ENCODE assay signal across 8 cellular contexts in genomic region chr13:34942732-34943674, GRCh38. TPM values are rescaled to one million over a fixed set of nuclear protein-coding genes. Genes with fewer than 3 reads are reported as not detected.
DNase-seq lines count a peak whose midpoint lies in the region; ATAC-seq and TF ChIP-seq lines count a peak whose summit lies in the region.

No MANE protein-coding gene starts in this region.

- H3K9me2 ChIP-seq in Karpas-422 (replicated peaks; ENCODE audit: insufficient read depth, low read length) = no peaks in the 10 kb centered on the region

- H3K27me3 ChIP-seq in Karpas-422 (ENCODE audit: low read length) (peaks cover 4% of the 10 kb centered on the region; the same call in 1 of the 2 replicates), foreskin keratinocyte (peaks cover 49% of the 10 kb centered on the region)

- H3K27me3 Mint-ChIP-seq in neural crest cell (ENCODE audit: low read depth) = peaks cover 44% of the 10 kb centered on the region

- peak overlapping the region; percentile 73 for H3K4me2 ChIP-seq in Karpas-422 (ENCODE audit: low read depth, low read length, poor library complexity, severe bottlenecking)

- H3K4me3 Mint-ChIP-seq in neural crest cell = peak overlapping the region; percentile 92

- no peaks in the 10 kb centered on the region for H3K79me2 ChIP-seq in Karpas-422 (ENCODE audit: low read length)

- peak overlapping the region; percentile 81 for H3K9ac ChIP-seq in Karpas-422 (ENCODE audit: low read length)

- no peak overlapping the region for H3K27ac Mint-ChIP-seq in neural crest cell (ENCODE audit: unreplicated experiment)

- H3K9me3 Mint-ChIP-seq in neural crest cell = no peaks in the 10 kb centered on the region

- peaks cover 18% of the 10 kb centered on the region for H3K4me1 ChIP-seq in Karpas-422 (ENCODE audit: low read length)
- H3K4me1 ChIP-seq in foreskin keratinocyte = no peaks in the 10 kb centered on the region

- H2AFZ ChIP-seq in Karpas-422 (ENCODE audit: low read length) = peak overlapping the region; percentile 95; the same call in 1 of the 2 replicates

- H3K27ac ChIP-seq in Karpas-422 (ENCODE audit: low read length) (no peak overlapping the region), foreskin keratinocyte (no peak overlapping the region)

- peak; percentile 4 for ATAC-seq in GM19468 (IDR thresholded peaks at IDR 0.05; ENCODE audit: extremely low read depth, unreplicated experiment)
- ATAC-seq in foreskin keratinocyte = peak; percentile 3
- ATAC-seq in GM18868 (IDR thresholded peaks at IDR 0.05; ENCODE audit: unreplicated experiment) = no peak

- no peaks in the 10 kb centered on the region for H3K36me3 ChIP-seq in Karpas-422 (ENCODE audit: insufficient read depth, low read length)

- H3K4me3 ChIP-seq in Karpas-422 (ENCODE audit: low read length) = peak overlapping the region; percentile 89

- peaks cover 7% of the 10 kb centered on the region; the same call in 1 of the 2 replicates for H4K20me1 ChIP-seq in Karpas-422 (ENCODE audit: insufficient read depth, low read depth, low read length)

- TF ChIP-seq CTCF in foreskin keratinocyte (conservative IDR thresholded peaks at IDR 0.05) = no peak
- no peak for TF ChIP-seq CTCF in neural crest cell (conservative IDR thresholded peaks at IDR 0.05)

- no peaks in the 10 kb centered on the region for H3K36me3 Mint-ChIP-seq in neural crest cell (ENCODE audit: low read depth)

- no peaks in the 10 kb centered on the region for H3K9me3 ChIP-seq in Karpas-422 (ENCODE audit: low read length)

- peaks cover 30% of the 10 kb centered on the region for H3K4me1 Mint-ChIP-seq in neural crest cell

- peak; percentile 75 for DNase-seq in COR-L47 (lab: John Stamatoyannopoulos, UW)
- DNase-seq in Karpas-422 = no peak
- DNase-seq in activated CD8-positive, alpha-beta memory T cell treated with anti-CD3 and anti-CD28 coated beads for 24 hours = peak; percentile 58
- DNase-seq in foreskin keratinocyte = no peak
- DNase-seq in neural crest cell (ENCODE audit: low read depth, low spot score) = peak; percentile 5
- no peak for DNase-seq in COLO829 (ENCODE audit: low spot score)

RNA-seq across cellular contexts. Expression of gene NBEA, which starts 0.9 kb away (rescaled TPM):
- total RNA-seq in Karpas-422 (2014; rRNA removed; shearing (Covaris generic); ENCODE audit: low replicate concordance) = 2.1 and 4.0 TPM in 2 replicates
- total RNA-seq in foreskin keratinocyte = 0.03 and 0.07 TPM in 2 replicates
- 0.01 and 0.03 TPM in 2 replicates for polyA plus RNA-seq in foreskin keratinocyte
- 10.8 and 11.9 TPM in 2 replicates for total RNA-seq in neural crest cell

Comparison
In these comparisons a context has a peak if more than half of its experiments do, and no peak if none do; other contexts are left out.
1. DNase-seq: peak in COR-L47 (single experiment), activated CD8-positive, alpha-beta memory T cell treated with anti-CD3 and anti-CD28 coated beads for 24 hours (single experiment) and neural crest cell (single experiment); none in Karpas-422 (single experiment), foreskin keratinocyte (0 of 2) and COLO829 (single experiment).